ENCODE assay signal across 12 cellular contexts in genomic region chr16:1108299-1109252, GRCh38. TPM values are rescaled to one million over a fixed set of nuclear protein-coding genes. Genes with fewer than 3 reads are reported as not detected.
DNase-seq lines count a peak whose midpoint lies in the region; ATAC-seq and TF ChIP-seq lines count a peak whose summit lies in the region.
"Had no signal": no experiment of that assay in that cellular context is flagged by ENCODE, and none has a peak within 500 bp of the region (broad histone marks: within the 10 kb centered on the region; RNA-seq: fewer than 3 reads in every experiment).

No MANE protein-coding gene starts in this region.

- no peak for TF ChIP-seq EP300 in SK-N-SH (IDR thresholded peaks at IDR 0.05; ENCODE audit: borderline replicate concordance in 1 of 2, low read depth in 1 of 2, low read length in 1 of 2)

- H3K9me3 ChIP-seq in SK-N-SH = no peaks in the 10 kb centered on the region
- H3K9me3 ChIP-seq: HAP-1 had no signal

- peak; percentile 8 for DNase-seq in AG09309 (ENCODE audit: low read depth)
- DNase-seq in HT1080 (ENCODE audit: low read depth) = peak; percentile 41
- DNase-seq in SK-N-SH = no peak
- DNase-seq in medulla oblongata (ENCODE audit: extremely low spot score) = peak; percentile 33
- no peak for DNase-seq in amniotic stem cell (lab: John Stamatoyannopoulos, UW)
- no peak for DNase-seq in activated CD4-positive, alpha-beta T cell treated with anti-CD3 and anti-CD28 coated beads for 36 hours
- no peak for DNase-seq in epidermal melanocyte (ENCODE audit: insufficient read length, low spot score)
- DNase-seq: activated B cell treated with CpG ODN at 0.5 μM for 24 hours; CD8-positive, alpha-beta memory T cell had no signal

- WGBS in SK-N-SH (ENCODE audit: low lambda C conversion rate) = 9% methylated on average over 25 of the region's 42 CpGs

- no peak for ATAC-seq in activated CD4-positive, alpha-beta T cell treated with anti-CD3 and anti-CD28 coated beads for 36 hours
- ATAC-seq in HG03442 (IDR thresholded peaks at IDR 0.05; ENCODE audit: unreplicated experiment) = no peak

- H3K36me3 ChIP-seq in SK-N-SH (replicated peaks in 1 of 2; ENCODE audit: control insufficient read depth in 1 of 2, insufficient read depth in 2 of 2, low read length in 1 of 2) = no peaks in the 10 kb centered on the region
- H3K36me3 ChIP-seq: HAP-1 had no signal

- no peaks in the 10 kb centered on the region for H3K4me1 ChIP-seq in SK-N-SH (ENCODE audit: control insufficient read depth in 1 of 2, insufficient read depth in 2 of 2, low read depth in 1 of 2, low read length in 1 of 2)
- H3K4me1 ChIP-seq: HAP-1 had no signal

- POLR2A ChIA-PET in SK-N-SH (lab: Yijun Ruan, JAX) = no interaction called here
- POLR2A ChIA-PET in activated CD4-positive, alpha-beta T cell treated with anti-CD3 and anti-CD28 coated beads for 36 hours (lab: Charles Lee) = no interaction called here

- H3K4me1 Mint-ChIP-seq in activated CD4-positive, alpha-beta T cell treated with anti-CD3 and anti-CD28 coated beads for 36 hours = no peaks in the 10 kb centered on the region
- H3K4me1 Mint-ChIP-seq: activated B cell treated with CpG ODN at 0.5 μM for 24 hours; CD8-positive, alpha-beta memory T cell had no signal

- TF ChIP-seq CTCF in AG09309 (IDR thresholded peaks at IDR 0.05; ENCODE audit: control insufficient read depth, insufficient read depth, low read depth, low read length, missing control alignments) (no peak), SK-N-SH (IDR thresholded peaks at IDR 0.05) (no peak)

- no peak overlapping the region for H3K4me2 ChIP-seq in SK-N-SH

- H3F3A ChIP-seq in SK-N-SH (replicated peaks; ENCODE audit: insufficient read depth) = no peaks in the 10 kb centered on the region

- H3K9me2 ChIP-seq in SK-N-SH = no peaks in the 10 kb centered on the region

- TF ChIP-seq RAD21 in SK-N-SH (IDR thresholded peaks at IDR 0.05; ENCODE audit: low read length) = no peak

- H3K27ac Mint-ChIP-seq in activated CD4-positive, alpha-beta T cell treated with anti-CD3 and anti-CD28 coated beads for 36 hours = no peak overlapping the region
- H3K27ac Mint-ChIP-seq: activated B cell treated with CpG ODN at 0.5 μM for 24 hours; CD8-positive, alpha-beta memory T cell had no signal

- H3K27me3 ChIP-seq in SK-N-SH (ENCODE audit: insufficient read depth) = peaks cover 92% of the 10 kb centered on the region

- no peaks in the 10 kb centered on the region for H3K9me3 Mint-ChIP-seq in activated CD4-positive, alpha-beta T cell treated with anti-CD3 and anti-CD28 coated beads for 36 hours (ENCODE audit: low read depth)
- H3K9me3 Mint-ChIP-seq: activated B cell treated with CpG ODN at 0.5 μM for 24 hours; CD8-positive, alpha-beta memory T cell had no signal

- H3K27me3 Mint-ChIP-seq in activated CD4-positive, alpha-beta T cell treated with anti-CD3 and anti-CD28 coated beads for 36 hours = peaks cover 10% of the 10 kb centered on the region

- no peak overlapping the region for H2AFZ ChIP-seq in SK-N-SH (ENCODE audit: low read depth)

- CTCF ChIA-PET in SK-N-SH (lab: Yijun Ruan, JAX) = interaction anchor here (1.2 to 1.6 kb wide), 4 partner anchors 9 to 18 kb away, joined by 3 to 8 read pairs (median 4); partner anchors contain the start of gene C1QTNF8
- CTCF ChIA-PET in activated CD4-positive, alpha-beta T cell treated with anti-CD3 and anti-CD28 coated beads for 36 hours (lab: Charles Lee) = no interaction called here

- intact Hi-C loops in activated CD4-positive, alpha-beta T cell treated with anti-CD3 and anti-CD28 coated beads for 36 hours (cut with DNase I, micrococcal nuclease) = no loop called here

- H3K36me3 Mint-ChIP-seq in activated CD4-positive, alpha-beta T cell treated with anti-CD3 and anti-CD28 coated beads for 36 hours (ENCODE audit: low read depth) = no peaks in the 10 kb centered on the region
- H3K36me3 Mint-ChIP-seq: CD8-positive, alpha-beta memory T cell had no signal

- H3K9ac ChIP-seq in SK-N-SH = no peak overlapping the region

- H3K4me3 ChIP-seq in AG09309 (ENCODE audit: control insufficient read depth, low read depth, low read length) (no peak overlapping the region), SK-N-SH (ENCODE audit: low read depth in 2 of 2, low read length in 1 of 2) (no peak overlapping the region)
- H3K4me3 ChIP-seq: HAP-1 had no signal

- no peak overlapping the region for H3K4me3 Mint-ChIP-seq in activated CD4-positive, alpha-beta T cell treated with anti-CD3 and anti-CD28 coated beads for 36 hours
- H3K4me3 Mint-ChIP-seq: activated B cell treated with CpG ODN at 0.5 μM for 24 hours; CD8-positive, alpha-beta memory T cell had no signal

- no peak overlapping the region for H3K27ac ChIP-seq in SK-N-SH (ENCODE audit: low read depth in 2 of 2, low read length in 1 of 2)

- H3K79me2 ChIP-seq in SK-N-SH (ENCODE audit: insufficient read depth) = no peaks in the 10 kb centered on the region

- peaks cover 12% of the 10 kb centered on the region for H4K20me1 ChIP-seq in SK-N-SH (ENCODE audit: insufficient read depth)

TF ChIP-seq in SK-N-SH, 30 proteins besides CTCF, POLR2A, EP300 and RAD21:
- TF ChIP-seq RCOR1 (IDR thresholded peaks at IDR 0.05; ENCODE audit: low read length) (no peak), TEAD4 (IDR thresholded peaks at IDR 0.05; ENCODE audit: borderline replicate concordance, insufficient read depth) (no peak), MEF2A (IDR thresholded peaks at IDR 0.05; ENCODE audit: borderline replicate concordance, low read depth) (no peak), EZH2phosphoT487 (IDR thresholded peaks at IDR 0.05; ENCODE audit: borderline replicate concordance, low read depth) (0 out of 2 replicates have a peak, but pooled peaks have one; percentile 13)
TF ChIP-seq in SK-N-SH: peak in this region for 1.

RNA-seq across cellular contexts. Expression of gene C1QTNF8, which starts 12.5 kb away (rescaled TPM):
- not detected in 2 replicates for total RNA-seq in HT1080 (2014; rRNA removed; shearing (Covaris generic))
- not detected in 2 replicates for polyA plus RNA-seq in HT1080 (2015; cell fraction: cytosol; rRNA removed)
- polyA plus RNA-seq in HT1080 (2015; cell fraction: nucleus; rRNA removed) = not detected in 2 replicates
- not detected in 2 replicates for polyA plus RNA-seq in SK-N-SH (2012; rRNA removed)
- polyA plus RNA-seq in SK-N-SH (2012; cell fraction: cytosol; rRNA removed) = not detected in 2 replicates
- not detected in 2 replicates for polyA plus RNA-seq in SK-N-SH (2012; cell fraction: nucleus; rRNA removed)
- not detected for total RNA-seq in activated CD4-positive, alpha-beta T cell treated with anti-CD3 and anti-CD28 coated beads for 36 hours
- total RNA-seq: activated B cell treated with CpG ODN at 0.5 μM for 24 hours; CD8-positive, alpha-beta memory T cell; pulmonary artery endothelial cell had no signal
- polyA plus RNA-seq: CD8-positive, alpha-beta memory T cell had no signal

RNA-seq across cellular contexts. Expression of gene SSTR5, which starts 36.0 kb away (rescaled TPM):
- not detected in 2 replicates for total RNA-seq in HT1080 (2014; rRNA removed; shearing (Covaris generic))
- not detected in 2 replicates for polyA plus RNA-seq in HT1080 (2015; cell fraction: cytosol; rRNA removed)
- polyA plus RNA-seq in HT1080 (2015; cell fraction: nucleus; rRNA removed) = not detected in 2 replicates
- polyA plus RNA-seq in SK-N-SH (2012; rRNA removed) = not detected in 2 replicates
- 0.01 TPM in 1 of 2 replicates, not detected in the other for polyA plus RNA-seq in SK-N-SH (2012; cell fraction: cytosol; rRNA removed)
- not detected in 2 replicates for polyA plus RNA-seq in SK-N-SH (2012; cell fraction: nucleus; rRNA removed)
- total RNA-seq in activated CD4-positive, alpha-beta T cell treated with anti-CD3 and anti-CD28 coated beads for 36 hours = not detected
- total RNA-seq: activated B cell treated with CpG ODN at 0.5 μM for 24 hours; CD8-positive, alpha-beta memory T cell had no signal
- polyA plus RNA-seq: CD8-positive, alpha-beta memory T cell had no signal

RNA-seq across cellular contexts. Expression of gene CACNA1H, which starts 44.3 kb away (rescaled TPM):
- not detected in 2 replicates for total RNA-seq in HT1080 (2014; rRNA removed; shearing (Covaris generic))
- polyA plus RNA-seq in HT1080 (2015; cell fraction: cytosol; rRNA removed) = not detected in 2 replicates
- not detected in 2 replicates for polyA plus RNA-seq in HT1080 (2015; cell fraction: nucleus; rRNA removed)
- not detected in 2 replicates for polyA plus RNA-seq in SK-N-SH (2012; rRNA removed)
- not detected in 2 replicates for polyA plus RNA-seq in SK-N-SH (2012; cell fraction: cytosol; rRNA removed)
- polyA plus RNA-seq in SK-N-SH (2012; cell fraction: nucleus; rRNA removed) = not detected in 2 replicates
- under 1 TPM; 0.86 to 0.98 TPM for total RNA-seq in activated CD4-positive, alpha-beta T cell treated with anti-CD3 and anti-CD28 coated beads for 36 hours

Comparison
In these comparisons a context has a peak if more than half of its experiments do, and no peak if none do; other contexts are left out.
1. DNase-seq: peak in AG09309 (single experiment), HT1080 (single experiment) and medulla oblongata (single experiment); none in SK-N-SH (single experiment), amniotic stem cell (single experiment), activated CD4-positive, alpha-beta T cell treated with anti-CD3 and anti-CD28 coated beads for 36 hours (single experiment) and epidermal melanocyte (single experiment).